Comparison of ENCODE assay signal across 11 cellular contexts in the genomic region with DNA sequence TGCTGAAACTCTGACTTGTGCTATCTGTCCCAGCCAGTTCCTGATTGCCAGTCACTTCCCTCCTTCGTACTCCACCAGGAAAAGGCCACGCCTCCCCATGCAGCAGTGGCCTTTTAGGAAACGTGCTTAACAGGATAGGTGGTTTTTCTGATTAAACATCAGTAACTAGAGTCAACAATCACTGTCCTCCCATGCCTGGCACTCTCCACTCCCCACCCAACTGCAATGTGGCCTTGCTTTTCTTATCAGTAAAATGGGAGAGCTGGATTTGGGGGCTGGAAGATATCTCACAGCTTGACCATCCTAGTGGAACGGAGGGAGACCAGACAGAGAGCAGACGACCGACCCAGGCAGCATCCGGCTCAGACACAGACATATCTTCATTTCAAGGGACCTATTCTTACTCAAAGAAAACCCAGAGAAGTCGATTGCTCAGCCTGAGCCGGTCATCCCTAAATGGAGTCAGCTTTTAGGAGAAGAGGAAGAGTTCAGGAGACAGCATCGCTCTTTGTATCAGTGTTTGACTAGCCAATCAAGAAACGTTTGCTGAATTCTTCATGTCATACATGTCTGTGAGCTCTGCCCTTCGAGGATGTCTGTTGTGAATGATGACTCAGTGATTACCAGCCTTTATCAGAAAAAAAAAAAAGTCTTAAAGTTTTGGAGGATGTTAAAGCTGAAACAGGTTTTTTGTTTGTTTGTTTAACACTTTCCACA. TPM values are rescaled to one million over a fixed set of nuclear protein-coding genes. Genes with fewer than 3 reads are reported as not detected.
DNase-seq lines count a peak whose midpoint lies in the region; ATAC-seq and TF ChIP-seq lines count a peak whose summit lies in the region.
"Had no signal": no experiment of that assay in that cellular context is flagged by ENCODE, and none has a peak within 500 bp of the region (broad histone marks: within the 10 kb centered on the region; RNA-seq: fewer than 3 reads in every experiment).

No MANE protein-coding gene starts in this region.

- H3K9ac ChIP-seq in IMR-90 (ENCODE audit: low read depth, low read length) = no peak overlapping the region
- no peak overlapping the region for H3K9ac ChIP-seq in adipocyte (ENCODE audit: low read length)
- no peak overlapping the region for H3K9ac ChIP-seq in mesendoderm (ENCODE audit: low read length)

- no peaks in the 10 kb centered on the region for H3K9me3 ChIP-seq in IMR-90 (ENCODE audit: control insufficient read depth, insufficient read depth, low read length)
- no peaks in the 10 kb centered on the region for H3K9me3 ChIP-seq in adipocyte (ENCODE audit: control insufficient read depth, low read length)
- H3K9me3 ChIP-seq: gastrocnemius medialis had no signal

- H4K5ac ChIP-seq in IMR-90 (ENCODE audit: low read depth, low read length) = no peak overlapping the region
- no peak overlapping the region for H4K5ac ChIP-seq in mesendoderm (ENCODE audit: low read length)

- TF ChIP-seq POLR2A in IMR-90 (IDR thresholded peaks at IDR 0.05; ENCODE audit: low read depth, low read length) = no peak

- H3K36me3 ChIP-seq in IMR-90 (ENCODE audit: control insufficient read depth, insufficient read depth, low read length) (no peaks in the 10 kb centered on the region), adipocyte (ENCODE audit: control insufficient read depth, insufficient read depth, low read length, severe bottlenecking) (no peaks in the 10 kb centered on the region), mesendoderm (ENCODE audit: control insufficient read depth, insufficient read depth, low read length) (no peaks in the 10 kb centered on the region)
- H3K36me3 ChIP-seq: gastrocnemius medialis had no signal

- TF ChIP-seq CTCF in IMR-90 (conservative IDR thresholded peaks at IDR 0.05; ENCODE audit: low read depth, low read length) = no peak

- H3K4me3 ChIP-seq in IMR-90 (ENCODE audit: insufficient read depth, low read depth, low read length) = no peak overlapping the region
- H3K4me3 ChIP-seq in adipocyte (ENCODE audit: low read length) = no peak overlapping the region
- no peak overlapping the region for H3K4me3 ChIP-seq in mesendoderm (ENCODE audit: low read length)
- H3K4me3 ChIP-seq: gastrocnemius medialis had no signal

- no peak overlapping the region for H3K23ac ChIP-seq in IMR-90 (ENCODE audit: low read depth, low read length)
- no peak overlapping the region for H3K23ac ChIP-seq in mesendoderm (ENCODE audit: low read length)

- dilution Hi-C loops in IMR-90 (cut with HindIII; ENCODE audit: low sequenced_read_pairs, unreplicated experiment) = no loop called here

- DNase-seq in Caki2 (ENCODE audit: low read depth) (peak; percentile 85), IMR-90 (peak; percentile 79), adipocyte (ENCODE audit: low read depth) (peak; percentile 17), mesendoderm (peak; percentile 51), NCI-H2029 (lab: John Stamatoyannopoulos, UW) (no peak)
- DNase-seq: gastrocnemius medialis had no signal

- POLR2A ChIA-PET in IMR-90 (lab: Charles Lee; ENCODE audit: unreplicated experiment) = no interaction called here

- peaks cover 12% of the 10 kb centered on the region; the same call in 1 of the 2 replicates for H3K9me1 ChIP-seq in IMR-90 (ENCODE audit: insufficient read depth, low read length)

- no peak overlapping the region for H3K56ac ChIP-seq in IMR-90 (ENCODE audit: extremely low read depth, insufficient read depth, low read length)
- no peak overlapping the region for H3K56ac ChIP-seq in mesendoderm (ENCODE audit: low read length)

- peak overlapping the region; percentile 2; the same call in 1 of the 2 replicates for H4K91ac ChIP-seq in IMR-90 (ENCODE audit: insufficient read depth, low read depth, low read length)

- 0 out of 2 replicates have a peak, but pooled peaks cover 5% of the 10 kb centered on the region for H4K20me1 ChIP-seq in IMR-90 (ENCODE audit: insufficient read depth, low read length)

- H2BK120ac ChIP-seq in IMR-90 (ENCODE audit: low read depth, low read length) (peak overlapping the region; percentile 1; the same call in 1 of the 2 replicates), mesendoderm (ENCODE audit: low read depth, low read length) (no peak overlapping the region)

- whole genome bisulfite sequencing in IMR-90 (ENCODE audit: extremely low coverage in 2 of 2, insufficient read length in 1 of 2), 2 experiments = 71% methylated on average over 1 of the region's 12 CpGs; no CpG with 5 or more reads in 1 of the 2 experiments
- no CpG with 5 or more reads among the region's 12 CpGs for WGBS in mesendoderm (ENCODE audit: extremely low coverage, insufficient coverage, low lambda C conversion rate)

- no TSS peak for BruUV-seq in IMR-90 (replicated peaks; lab: Mats Ljungman, UMichigan)

- H3K4ac ChIP-seq in IMR-90 (ENCODE audit: low read depth, low read length) = peak overlapping the region; percentile 23; the same call in 1 of the 2 replicates
- H3K4ac ChIP-seq in mesendoderm (ENCODE audit: low read depth, low read length) = no peak overlapping the region

- CTCF ChIA-PET in IMR-90 (lab: Yijun Ruan, JAX) = interaction anchor here (1.0 kb wide), 2 partner anchors 13 to 50 kb away, joined by 3 read pairs; a partner anchor contains a TSS

- peak overlapping the region; percentile 4; the same call in 1 of the 2 replicates for H3K18ac ChIP-seq in IMR-90 (ENCODE audit: low read depth, low read length)
- H3K18ac ChIP-seq in mesendoderm (ENCODE audit: low read length) = no peak overlapping the region

- no peak overlapping the region for H3K27ac ChIP-seq in IMR-90 (ENCODE audit: insufficient read depth, low read length)
- no peak overlapping the region for H3K27ac ChIP-seq in mesendoderm (ENCODE audit: low read depth, low read length)
- H3K27ac ChIP-seq: gastrocnemius medialis had no signal

- H4K8ac ChIP-seq in IMR-90 (ENCODE audit: low read depth in 2 of 2, low read length in 2 of 2) (peak overlapping the region in 1 of 2 experiments; percentile 24; a peak in 1 of 4 replicates), mesendoderm (ENCODE audit: low read depth, low read length) (no peak overlapping the region)

- H3K79me2 ChIP-seq in mesendoderm (ENCODE audit: control insufficient read depth, insufficient read depth, low read length) = no peaks in the 10 kb centered on the region

- no peak overlapping the region for H2BK15ac ChIP-seq in IMR-90 (ENCODE audit: low read depth, low read length)
- no peak overlapping the region for H2BK15ac ChIP-seq in mesendoderm (replicated peaks; ENCODE audit: low read depth)

- H2AFZ ChIP-seq in IMR-90 (replicated peaks; ENCODE audit: low read length, poor library complexity) = peak overlapping the region; percentile 36

- in situ Hi-C loops in Caki2 (cut with HindIII; ENCODE audit: low pct_unique_long_range_greater_than_20kb, low sequenced_read_pairs) = no loop called here
- in situ Hi-C loops in IMR-90 (cut with MboI; ENCODE audit: low sequenced_read_pairs) = no loop called here

- H2AK5ac ChIP-seq in IMR-90 (ENCODE audit: low read depth, low read length) = peak overlapping the region; percentile 38
- H2AK5ac ChIP-seq in mesendoderm (ENCODE audit: low read length) = no peak overlapping the region

- H3K4me1 ChIP-seq in IMR-90 (ENCODE audit: control insufficient read depth, insufficient read depth, low read length) = peaks cover 8% of the 10 kb centered on the region
- peaks cover 6% of the 10 kb centered on the region for H3K4me1 ChIP-seq in adipocyte (ENCODE audit: control insufficient read depth, insufficient read depth, low read length)
- peaks cover 6% of the 10 kb centered on the region for H3K4me1 ChIP-seq in mesendoderm (ENCODE audit: control insufficient read depth, low read depth, low read length)
- H3K4me1 ChIP-seq: gastrocnemius medialis had no signal

- H3K14ac ChIP-seq in IMR-90 (replicated peaks; ENCODE audit: low read depth, low read length) = peak overlapping the region; percentile 51; the same call in 1 of the 2 replicates

- 0 out of 2 replicates have a peak overlapping the region, but pooled peaks have one; percentile 27 for H3K4me2 ChIP-seq in IMR-90 (ENCODE audit: low read depth, low read length)
- H3K4me2 ChIP-seq in mesendoderm (ENCODE audit: low read length) = no peak overlapping the region

- TF ChIP-seq RAD21 in IMR-90 (IDR thresholded peaks at IDR 0.05; ENCODE audit: low read length) = no peak

- H2BK5ac ChIP-seq in IMR-90 (ENCODE audit: low read depth, low read length, poor library complexity, severe bottlenecking) (no peak overlapping the region), mesendoderm (ENCODE audit: low read length) (no peak overlapping the region)

- no peak overlapping the region for H2BK20ac ChIP-seq in IMR-90 (ENCODE audit: low read depth, low read length)

- H3K27me3 ChIP-seq in IMR-90 (ENCODE audit: control insufficient read depth, insufficient read depth, low read length) = no peaks in the 10 kb centered on the region
- H3K27me3 ChIP-seq in adipocyte (replicated peaks; ENCODE audit: control insufficient read depth, insufficient read depth, low read length) = no peaks in the 10 kb centered on the region
- H3K27me3 ChIP-seq in mesendoderm (ENCODE audit: insufficient read depth, low read length, poor library complexity) = no peaks in the 10 kb centered on the region
- H3K27me3 ChIP-seq: gastrocnemius medialis had no signal

- intact Hi-C loops in IMR-90 (cut with micrococcal nuclease) = no loop called here

- no peak overlapping the region for H2AK9ac ChIP-seq in IMR-90 (replicated peaks; ENCODE audit: low read depth, low read length, poor library complexity)

- H3K79me1 ChIP-seq in IMR-90 (ENCODE audit: low read depth in 1 of 2, low read length in 2 of 2) = peaks cover 14 to 29% of the 10 kb centered on the region in 2 experiments
- H3K79me1 ChIP-seq in mesendoderm (ENCODE audit: low read length) = peaks cover 2% of the 10 kb centered on the region

- peak; percentile 81 for ATAC-seq in IMR-90 (ENCODE audit: low read depth)
- ATAC-seq in GM19452 (IDR thresholded peaks at IDR 0.05; ENCODE audit: unreplicated experiment) = no peak
- ATAC-seq in HG03175 (IDR thresholded peaks at IDR 0.05; ENCODE audit: unreplicated experiment) = no peak
- ATAC-seq in HG02973 (IDR thresholded peaks at IDR 0.05; ENCODE audit: unreplicated experiment) = no peak
- ATAC-seq: gastrocnemius medialis had no signal

TF ChIP-seq in IMR-90, 13 proteins besides CTCF, POLR2A, EP300 and RAD21 (continues in another document):
- peak; percentile 63 for TF ChIP-seq MAFK (IDR thresholded peaks at IDR 0.05; ENCODE audit: low read depth, low read length)

RNA-seq across cellular contexts. Expression of a gene that starts 12.7 kb away (rescaled TPM):
- 71.4 and 123 TPM in 2 replicates for total RNA-seq in Caki2 (2014; rRNA removed; shearing (Covaris generic); ENCODE audit: low replicate concordance)
- 268 and 454 TPM in 2 replicates for total RNA-seq in IMR-90 (2012; rRNA removed)
- polyA plus RNA-seq in IMR-90 (2012; rRNA removed) = 26.8 and 29.2 TPM in 2 replicates
- 8.9 and 10.6 TPM in 2 replicates for polyA plus RNA-seq in IMR-90 (2012; cell fraction: cytosol; rRNA removed)
- polyA plus RNA-seq in IMR-90 (2012; cell fraction: nucleus; rRNA removed; ENCODE audit: low replicate concordance) = 9.2 and 38.5 TPM in 2 replicates
- 39.0 TPM for polyA plus RNA-seq in mesendoderm (2013, experiment 1 of 2)
- 36.8 TPM for polyA plus RNA-seq in mesendoderm (2013, experiment 2 of 2)

RNA-seq across cellular contexts. Expression of a gene that starts 40.5 kb away (rescaled TPM):
- total RNA-seq in Caki2 (2014; rRNA removed; shearing (Covaris generic); ENCODE audit: low replicate concordance) = not detected in 2 replicates
- total RNA-seq in IMR-90 (2012; rRNA removed) = not detected in 2 replicates
- polyA plus RNA-seq in IMR-90 (2012; rRNA removed) = not detected in 2 replicates
- not detected in 2 replicates for polyA plus RNA-seq in IMR-90 (2012; cell fraction: cytosol; rRNA removed)
- polyA plus RNA-seq in IMR-90 (2012; cell fraction: nucleus; rRNA removed; ENCODE audit: low replicate concordance) = not detected in 2 replicates
- not detected for polyA plus RNA-seq in mesendoderm (2013, experiment 1 of 2)
- polyA plus RNA-seq in mesendoderm (2013, experiment 2 of 2) = not detected
- total RNA-seq: gastrocnemius medialis, H4 had no signal
- polyA plus RNA-seq: neural cell had no signal
